Comparison of ENCODE assay signal across 1 cellular context in genomic region chr13:62643799-62644484, GRCh38.
TF ChIP-seq lines count a peak whose summit lies in the region.

No MANE protein-coding gene starts in this region.

TF ChIP-seq in WTC11, 78 proteins besides CTCF, POLR2A, EP300 and RAD21 (continued from another document):
- TF ChIP-seq ZNF532 (CRISPR knock-in tag; IDR thresholded peaks at IDR 0.05; ENCODE audit: borderline replicate concordance): no peak
- no peak for TF ChIP-seq CREB1 (CRISPR knock-in tag; IDR thresholded peaks at IDR 0.05)
- TF ChIP-seq NFE2L1 (CRISPR knock-in tag; IDR thresholded peaks at IDR 0.05): no peak
- TF ChIP-seq JAZF1 (CRISPR knock-in tag; IDR thresholded peaks at IDR 0.05): no peak
- TF ChIP-seq EMX1 (CRISPR knock-in tag; IDR thresholded peaks at IDR 0.05): no peak
